In genomic region chr22:21971858-21972275, GRCh38 we compare ENCODE assay signal across 1 cellular context.
A peak's percentile ranks its signal among the peaks of the same experiment; 100 is the strongest.
TF ChIP-seq lines count a peak whose summit lies in the region.

No MANE protein-coding gene starts in this region.

TF ChIP-seq in K562, 482 proteins besides CTCF, POLR2A, EP300 and RAD21 (continued from another document and continues in another):
- TF ChIP-seq IRF9 (tag; IDR thresholded peaks at IDR 0.05) (no peak), MCM7 (IDR thresholded peaks at IDR 0.05) (no peak), SRSF7 (optimal IDR thresholded peaks at IDR 0.05; ENCODE audit: low read depth, low read length) (no peak), SIN3B (IDR thresholded peaks at IDR 0.05; ENCODE audit: low read depth) (no peak), ZNF407 (IDR thresholded peaks at IDR 0.05; ENCODE audit: low read depth) (no peak), RFX1 (IDR thresholded peaks at IDR 0.05) (no peak), HNRNPUL1 (IDR thresholded peaks at IDR 0.05; ENCODE audit: low read length) (no peak), TBL1XR1 (IDR thresholded peaks at IDR 0.05; ENCODE audit: low read length in 2 of 2) (no peak), HNRNPLL (IDR thresholded peaks at IDR 0.05; ENCODE audit: low read depth, low read length, poor library complexity, severe bottlenecking) (no peak), SMAD2 (IDR thresholded peaks at IDR 0.05; ENCODE audit: low read depth, low read length) (no peak), ZNF274 (IDR thresholded peaks at IDR 0.05; ENCODE audit: borderline replicate concordance, low read depth, low read length) (no peak), MTA1 (IDR thresholded peaks at IDR 0.05; ENCODE audit: borderline replicate concordance) (no peak), PRPF4 (IDR thresholded peaks at IDR 0.05; ENCODE audit: insufficient read depth, low read depth, low read length, poor library complexity, severe bottlenecking) (no peak), ZNF589 (CRISPR knock-in tag; IDR thresholded peaks at IDR 0.05; ENCODE audit: low read depth) (no peak), TCF7L2 (IDR thresholded peaks at IDR 0.05; ENCODE audit: low read depth, low read length) (no peak), ZNF133 (CRISPR knock-in tag; IDR thresholded peaks at IDR 0.05) (peak; percentile 73; the same call in 1 of the 2 replicates), COPS2 (conservative IDR thresholded peaks at IDR 0.05) (no peak), STAT6 (CRISPR knock-in tag; IDR thresholded peaks at IDR 0.05) (no peak), ETS2 (tag; IDR thresholded peaks at IDR 0.05; ENCODE audit: borderline replicate concordance, poor library complexity, severe bottlenecking) (no peak), SOX6 (IDR thresholded peaks at IDR 0.05) (no peak), SMAD3 (CRISPR knock-in tag; conservative IDR thresholded peaks at IDR 0.05) (no peak), ZHX1 (conservative IDR thresholded peaks at IDR 0.05; ENCODE audit: low read length) (no peak), THRA (IDR thresholded peaks at IDR 0.05) (no peak), IRF1 (CRISPR knock-in tag; IDR thresholded peaks at IDR 0.05; ENCODE audit: borderline replicate concordance) (no peak), ZNF740 (CRISPR knock-in tag; IDR thresholded peaks at IDR 0.05) (no peak), ZNF740 (tag; IDR thresholded peaks at IDR 0.05) (no peak), FOXJ2 (tag; IDR thresholded peaks at IDR 0.05) (no peak), RREB1 (CRISPR knock-in tag; IDR thresholded peaks at IDR 0.05) (no peak), RCOR1 (IDR thresholded peaks at IDR 0.05; ENCODE audit: borderline replicate concordance in 1 of 2, low read depth in 2 of 2, low read length in 2 of 2) (no peak; a peak in 1 of 4 replicates), MEIS2 (IDR thresholded peaks at IDR 0.05; ENCODE audit: partially characterized antibody) (no peak), YBX1 (IDR thresholded peaks at IDR 0.05) (no peak), PTBP1 (IDR thresholded peaks at IDR 0.05; ENCODE audit: low read depth, low read length) (no peak)
